Comparison of ENCODE assay signal across 1 cellular context in genomic region chr4:40482985-40483647, GRCh38.
TF ChIP-seq lines count a peak whose summit lies in the region.

No MANE protein-coding gene starts in this region.

TF ChIP-seq in H1, 55 proteins besides CTCF, POLR2A, EP300 and RAD21:
- TF ChIP-seq NANOG (IDR thresholded peaks at IDR 0.05; ENCODE audit: insufficient read depth, low read depth, low read length, poor library complexity, severe bottlenecking) = peak; percentile 38
- no peak for TF ChIP-seq RFX5 (IDR thresholded peaks at IDR 0.05; ENCODE audit: borderline replicate concordance, low read depth, low read length)
- 0 out of 4 replicates have a peak, but pooled peaks of 1 of the 2 experiments have one; percentile 44 for TF ChIP-seq HDAC2 (IDR thresholded peaks at IDR 0.05; ENCODE audit: borderline replicate concordance in 1 of 2, low read depth in 2 of 2, low read length in 2 of 2)
